Comparison of ENCODE assay signal across 10 cellular contexts in genomic region chr1:85534072-85534471, GRCh38. TPM values are rescaled to one million over a fixed set of nuclear protein-coding genes. Genes with fewer than 3 reads are reported as not detected.
DNase-seq lines count a peak whose midpoint lies in the region; ATAC-seq and TF ChIP-seq lines count a peak whose summit lies in the region.
"Not testable (repeated sequence)": the region's sequence is repeated elsewhere in the genome, so short reads cannot be mapped to it uniquely, and the experiment has no call there.
"Had no signal": no experiment of that assay in that cellular context is flagged by ENCODE, and none has a peak within 500 bp of the region (broad histone marks: within the 10 kb centered on the region; RNA-seq: fewer than 3 reads in every experiment).

No MANE protein-coding gene starts in this region.

- WGBS in GM23248 (ENCODE audit: low coverage in 1 of 2, low lambda C conversion rate in 2 of 2, missing lambda C conversion rate in 2 of 2), 2 experiments = 94 to 97% methylated on average over 2 of the region's 2 CpGs
- WGBS in gastroesophageal sphincter (ENCODE audit: low coverage in 1 of 2), 2 donors = 61 to 90% methylated on average over 2 of the region's 2 CpGs
- WGBS in suprapubic skin = 95% methylated on average over 2 of the region's 2 CpGs

- H3K27me3 ChIP-seq in GM23248 (replicated peaks; ENCODE audit: insufficient read depth); Panc1 (ENCODE audit: control insufficient read depth, insufficient read depth, low read length); breast epithelium; gastroesophageal sphincter; suprapubic skin: not testable (repeated sequence)

- DNase-seq in GM23248; Panc1 (ENCODE audit: low read depth, low spot score); breast epithelium (ENCODE audit: low spot score in 2 of 2); osteocyte (ENCODE audit: extremely low spot score, unreplicated experiment); suprapubic skin (ENCODE audit: low spot score in 2 of 2): not testable (repeated sequence)
- DNase-seq in fibroblast of gingiva (ENCODE audit: low read depth) = peak; percentile 33

- not testable (repeated sequence) for H3K9me3 ChIP-seq in GM23248 (ENCODE audit: low read depth); Panc1 (ENCODE audit: control insufficient read depth, insufficient read depth, low read depth, low read length); breast epithelium; gastroesophageal sphincter; suprapubic skin

- H3K4me1 Mint-ChIP-seq in osteocyte (ENCODE audit: unreplicated experiment) = peaks cover 13% of the 10 kb centered on the region

- peak overlapping the region; percentile 39 for H3K27ac Mint-ChIP-seq in osteocyte (ENCODE audit: unreplicated experiment)

- TF ChIP-seq CTCF in Panc1 (IDR thresholded peaks at IDR 0.05); breast epithelium (IDR thresholded peaks at IDR 0.05); gastroesophageal sphincter (IDR thresholded peaks at IDR 0.05); osteocyte (IDR thresholded peaks at IDR 0.05); suprapubic skin (IDR thresholded peaks at IDR 0.05): not testable (repeated sequence)

- H3K27me3 Mint-ChIP-seq in osteocyte (ENCODE audit: unreplicated experiment) = not testable (repeated sequence)

- in situ Hi-C loops in GM23248 (cut with MboI); Panc1 (cut with HindIII; ENCODE audit: low pct_unique_long_range_greater_than_20kb, low sequenced_read_pairs): not testable (repeated sequence)

- not testable (repeated sequence) for H3K9me3 Mint-ChIP-seq in osteocyte (ENCODE audit: unreplicated experiment)

- peaks cover 19% of the 10 kb centered on the region for H3K4me1 ChIP-seq in GM23248 (ENCODE audit: insufficient read depth)
- not testable (repeated sequence) for H3K4me1 ChIP-seq in Panc1 (ENCODE audit: control insufficient read depth, insufficient read depth, low read length); breast epithelium; gastroesophageal sphincter; suprapubic skin

- H3K4me3 Mint-ChIP-seq in osteocyte (ENCODE audit: unreplicated experiment) = not testable (repeated sequence)

- peaks cover 87% of the 10 kb centered on the region for H3K79me2 ChIP-seq in GM23248 (ENCODE audit: insufficient read depth)

- H3K4me3 ChIP-seq in GM23248; Panc1 (ENCODE audit: low read depth in 2 of 2, low read length in 2 of 2); breast epithelium; gastroesophageal sphincter; suprapubic skin: not testable (repeated sequence)

- not testable (repeated sequence) for H2AFZ ChIP-seq in GM23248

- not testable (repeated sequence) for BruUV-seq in Panc1 (replicated peaks; lab: Mats Ljungman, UMichigan)

- peaks cover 13% of the 10 kb centered on the region; the same call in 1 of the 2 replicates for H3F3A ChIP-seq in GM23248 (ENCODE audit: insufficient read depth)

- peak overlapping the region; percentile 60 for H3K27ac ChIP-seq in GM23248
- peak overlapping the region; percentile 68; the same call in 1 of the 2 replicates for H3K27ac ChIP-seq in Panc1 (ENCODE audit: low read length)
- peak overlapping the region; percentile 11 to 63 for H3K27ac ChIP-seq in breast epithelium
- peak overlapping the region in 3 of 4 donors; percentile 30 to 64 (median 60) for H3K27ac ChIP-seq in gastroesophageal sphincter
- peak overlapping the region; percentile 60 for H3K27ac ChIP-seq in suprapubic skin

- peaks cover 12% of the 10 kb centered on the region; the same call in 1 of the 2 replicates for H3K36me3 ChIP-seq in GM23248 (ENCODE audit: low read depth)
- H3K36me3 ChIP-seq in Panc1 (ENCODE audit: control insufficient read depth, insufficient read depth, low read length); breast epithelium; gastroesophageal sphincter; suprapubic skin: not testable (repeated sequence)

- peak overlapping the region; percentile 8 for H3K4me2 ChIP-seq in GM23248 (ENCODE audit: unreplicated experiment)

- H3K36me3 Mint-ChIP-seq in osteocyte (ENCODE audit: unreplicated experiment) = not testable (repeated sequence)

- not testable (repeated sequence) for ATAC-seq in Panc1
- peak; percentile 10 for ATAC-seq in gastroesophageal sphincter

- not testable (repeated sequence) for TF ChIP-seq POLR2A in breast epithelium (IDR thresholded peaks at IDR 0.05); gastroesophageal sphincter (IDR thresholded peaks at IDR 0.05); suprapubic skin (IDR thresholded peaks at IDR 0.05)

- H4K20me1 ChIP-seq in GM23248 (ENCODE audit: insufficient read depth) = not testable (repeated sequence)

- TF ChIP-seq EP300 in gastroesophageal sphincter (IDR thresholded peaks at IDR 0.05); suprapubic skin (IDR thresholded peaks at IDR 0.05): not testable (repeated sequence)

- intact Hi-C loops in Panc1 (cut with micrococcal nuclease; ENCODE audit: unreplicated experiment); breast epithelium (cut with DNase I; ENCODE audit: low total_unique reads): not testable (repeated sequence)

- H3K9ac ChIP-seq in GM23248 = not testable (repeated sequence)

- POLR2A ChIA-PET in Panc1 (lab: Charles Lee) = not testable (repeated sequence)

- CTCF ChIA-PET in Panc1 (lab: Charles Lee) = not testable (repeated sequence)

- H3K9me2 ChIP-seq in GM23248 (ENCODE audit: insufficient read depth) = not testable (repeated sequence)

RNA-seq across cellular contexts. Expression of gene CCN1, which starts 46.5 kb away (rescaled TPM):
- 93.5 and 106 TPM in 2 replicates for total RNA-seq in GM23248 (2014; rRNA removed; shearing (Covaris generic))
- 930 and 943 TPM in 2 replicates for polyA plus RNA-seq in GM23248 (2016; fragmentation: Nextera tagmentation; extraction: Ambion mirVana)
- total RNA-seq in Panc1 (2021; ENCODE audit: unreplicated experiment) = 355 TPM
- 366 TPM for polyA plus RNA-seq in Panc1 (2012; ENCODE audit: insufficient read length)
- 100 to 1,000 TPM; 109 to 243 (median 110) TPM for total RNA-seq in breast epithelium
- 100 to 1,000 TPM in 1 of 4 donors, 10 to 100 TPM in 3; 41.2 to 121 (median 62.9) TPM for total RNA-seq in gastroesophageal sphincter
- total RNA-seq in osteocyte = 412 and 526 TPM in 2 replicates
- 100 to 1,000 TPM in 2 of 4 donors, 10 to 100 TPM in 2; 88.0 to 236 (median 105) TPM for total RNA-seq in suprapubic skin
- total RNA-seq: B cell; CD4-positive, CD25-positive, alpha-beta regulatory T cell; CD8-positive, alpha-beta T cell had no signal
- polyA plus RNA-seq: CD4-positive, CD25-positive, alpha-beta regulatory T cell had no signal
